In the genomic region with DNA sequence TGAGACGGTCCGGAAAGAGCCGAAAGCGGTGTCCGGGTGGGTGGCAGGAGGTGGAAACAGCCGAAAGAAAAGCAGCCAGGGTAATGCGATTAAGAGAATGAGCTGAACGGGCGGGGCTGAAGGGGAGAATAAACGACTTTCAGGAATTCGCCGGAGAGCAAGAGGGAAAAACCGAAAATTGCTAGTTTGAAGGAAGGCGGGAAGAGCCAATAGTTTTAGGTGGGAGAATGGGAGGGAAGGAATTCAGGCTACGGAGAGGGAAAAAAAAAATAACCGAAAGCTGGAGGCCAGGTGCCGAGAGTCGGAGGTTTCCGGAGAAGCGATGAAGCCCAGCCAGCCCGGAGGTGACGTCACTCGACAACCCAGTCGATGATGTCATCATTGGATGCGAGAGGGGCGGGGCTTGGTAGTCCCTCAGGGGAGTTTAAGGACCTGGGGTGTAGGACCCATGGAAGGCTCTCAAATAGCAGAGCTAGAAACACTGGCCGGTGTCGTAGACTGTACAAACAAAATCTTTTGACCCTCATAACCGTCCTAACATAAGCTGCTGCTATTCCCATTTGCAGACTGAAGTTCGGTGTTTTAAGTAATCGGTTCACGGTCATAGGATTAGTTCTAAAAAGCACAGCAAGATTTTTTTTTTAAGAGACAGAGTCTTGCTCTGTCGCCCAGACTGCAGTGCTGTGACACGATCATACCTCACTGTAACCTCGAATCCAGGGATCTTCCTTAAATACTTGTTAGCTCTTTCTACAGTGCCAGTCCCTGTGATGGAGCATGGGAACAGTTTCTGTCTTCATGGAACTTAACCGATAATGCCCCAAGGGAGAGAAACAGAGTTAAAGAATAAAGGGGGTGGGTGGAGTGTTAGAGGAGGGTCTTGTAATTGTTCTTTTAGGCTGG, we compare ENCODE assay signal across 8 cellular contexts. TPM values are rescaled to one million over a fixed set of nuclear protein-coding genes. Genes with fewer than 3 reads are reported as not detected.
DNase-seq lines count a peak whose midpoint lies in the region; ATAC-seq and TF ChIP-seq lines count a peak whose summit lies in the region.

A gene (minus strand): TSS at position 331 of the 903 bp plus-strand sequence. CDS start 1,192 bp downstream, outside the sequence.

- peaks cover 25% of the 10 kb centered on the region for H3K79me2 ChIP-seq in neural cell (replicated peaks; ENCODE audit: insufficient read depth, low read length)

- no peak for TF ChIP-seq CTCF in CD8-positive, alpha-beta T cell (IDR thresholded peaks at IDR 0.05)
- no peak for TF ChIP-seq CTCF in NB4 (IDR thresholded peaks at IDR 0.05; ENCODE audit: low read depth, low read length)
- TF ChIP-seq CTCF in foreskin fibroblast (IDR thresholded peaks at IDR 0.05; ENCODE audit: low read depth, low read length) = no peak
- TF ChIP-seq CTCF in neural cell (IDR thresholded peaks at IDR 0.05; ENCODE audit: poor library complexity, severe bottlenecking) = no peak
- TF ChIP-seq CTCF in stomach (IDR thresholded peaks at IDR 0.05) = peak in 1 of 7 experiments; percentile 6

- intact Hi-C loops in CD8-positive, alpha-beta T cell (cut with DNase I, micrococcal nuclease) = loop anchor here (1.0 to 10.0 kb wide), 17 partner anchors 12 to 1529 kb away; a partner anchor contains a TSS
- intact Hi-C loops in stomach (cut with DNase I; ENCODE audit: low total_unique reads) = no loop called here

- peaks cover 24% of the 10 kb centered on the region for H3K4me1 ChIP-seq in CD8-positive, alpha-beta T cell (ENCODE audit: insufficient read depth, low read length)
- peaks cover 10 to 30% (median 26%) of the 10 kb centered on the region in 4 donors for H3K4me1 ChIP-seq in stomach

- H3K27me3 ChIP-seq in CD8-positive, alpha-beta T cell (ENCODE audit: insufficient read depth, low read length) = no peaks in the 10 kb centered on the region
- no peaks in the 10 kb centered on the region for H3K27me3 ChIP-seq in neural cell (ENCODE audit: insufficient read depth, low read depth, low read length)
- H3K27me3 ChIP-seq in stomach = no peaks in the 10 kb centered on the region

- H3K9me3 ChIP-seq in CD8-positive, alpha-beta T cell (ENCODE audit: low read length) = no peaks in the 10 kb centered on the region
- no peaks in the 10 kb centered on the region for H3K9me3 ChIP-seq in neural cell (ENCODE audit: low read length)
- no peaks in the 10 kb centered on the region for H3K9me3 ChIP-seq in stomach

- no peaks in the 10 kb centered on the region for H4K20me1 ChIP-seq in neural cell (ENCODE audit: insufficient read depth)

- peak within 1 kb of the TSS; percentile 99 for H3K27ac Mint-ChIP-seq in CD8-positive, alpha-beta T cell

- H3K9me2 ChIP-seq in neural cell (ENCODE audit: insufficient read depth, low read length) = no peaks in the 10 kb centered on the region

- peak within 1 kb of the TSS; percentile 86 for H3K4me2 ChIP-seq in neural cell (ENCODE audit: low read length)

- TF ChIP-seq EP300 in neural cell (conservative IDR thresholded peaks at IDR 0.05; ENCODE audit: poor library complexity, severe bottlenecking) (peak; percentile 42), stomach (IDR thresholded peaks at IDR 0.05) (no peak)

- peaks cover 27% of the 10 kb centered on the region for H3K36me3 Mint-ChIP-seq in CD8-positive, alpha-beta T cell

- peak; percentile 51 for ATAC-seq in CD8-positive, alpha-beta T cell
- peak; percentile 30 for ATAC-seq in GM21619 (IDR thresholded peaks at IDR 0.05; ENCODE audit: unreplicated experiment)

- POLR2A ChIA-PET in CD8-positive, alpha-beta T cell (lab: Charles Lee) = interaction anchor here (0.6 to 2.2 kb wide), 31 partner anchors 8 to 513 kb away, joined by 3 to 18 read pairs (median 5); a partner anchor contains a TSS

- H3K27me3 Mint-ChIP-seq in CD8-positive, alpha-beta T cell (ENCODE audit: low read depth) = no peaks in the 10 kb centered on the region

- H3K4me3 Mint-ChIP-seq in CD8-positive, alpha-beta T cell = peak within 1 kb of the TSS; percentile 96

- peak; percentile 93 to 97 (median 94) for DNase-seq in CD8-positive, alpha-beta T cell
- DNase-seq in NB4 (ENCODE audit: low read depth) (peak; percentile 100), SK-MEL-5 (ENCODE audit: low read depth, low spot score) (peak; percentile 90), foreskin fibroblast (peak; percentile 88 to 96), stomach (peak; percentile 97)
- peak; percentile 78 to 89 (median 84) for DNase-seq in activated naive CD4-positive, alpha-beta T cell (lab: John Stamatoyannopoulos, UW)

- 4 to 6% (median 5%) methylated on average over 36 of the region's 36 CpGs for WGBS in stomach, 5 donors

- H3F3A ChIP-seq in neural cell (ENCODE audit: insufficient read depth, low read length, poor library complexity, severe bottlenecking) = peaks cover 6% of the 10 kb centered on the region

- TF ChIP-seq RAD21 in neural cell (conservative IDR thresholded peaks at IDR 0.05) = no peak

- H3K27ac ChIP-seq in CD8-positive, alpha-beta T cell (ENCODE audit: low read depth, low read length) = peak within 1 kb of the TSS; percentile 99
- H3K27ac ChIP-seq in neural cell (ENCODE audit: low read length) (peak within 1 kb of the TSS; percentile 100), stomach (peak within 1 kb of the TSS; percentile 97 to 100 (median 100))

- H2AFZ ChIP-seq in neural cell (ENCODE audit: low read depth, low read length) = peak within 1 kb of the TSS; percentile 51

- CTCF ChIA-PET in CD8-positive, alpha-beta T cell (lab: Charles Lee) = interaction anchor here (0.6 to 2.2 kb wide), 13 partner anchors 9 to 255 kb away, joined by 3 to 23 read pairs (median 4); no protein-coding TSS in a partner anchor

- peak within 1 kb of the TSS; percentile 100 for H3K9ac ChIP-seq in neural cell (ENCODE audit: low read length)

- no peaks in the 10 kb centered on the region for H3K9me3 Mint-ChIP-seq in CD8-positive, alpha-beta T cell

- no peaks in the 10 kb centered on the region for H3K36me3 ChIP-seq in CD8-positive, alpha-beta T cell (ENCODE audit: insufficient read depth, low read length)
- H3K36me3 ChIP-seq in neural cell (ENCODE audit: insufficient read depth, low read length) = no peaks in the 10 kb centered on the region
- no peaks in the 10 kb centered on the region for H3K36me3 ChIP-seq in stomach

- TF ChIP-seq POLR2A in NB4 (IDR thresholded peaks at IDR 0.05; ENCODE audit: extremely low read depth, insufficient read length) = no peak
- TF ChIP-seq POLR2A in stomach (IDR thresholded peaks at IDR 0.05) = peak in 1 of 4 donors; percentile 13

- peaks cover 27% of the 10 kb centered on the region for H3K4me1 Mint-ChIP-seq in CD8-positive, alpha-beta T cell (ENCODE audit: low read depth)

- H3K4me3 ChIP-seq in CD8-positive, alpha-beta T cell (ENCODE audit: low read depth, low read length) = peak within 1 kb of the TSS; percentile 94
- H3K4me3 ChIP-seq in NB4 (ENCODE audit: low read depth, low read length) (peak within 1 kb of the TSS; percentile 77), foreskin fibroblast (ENCODE audit: low read depth in 1 of 2, low read length in 2 of 2) (peak within 1 kb of the TSS; percentile 95 to 97), neural cell (ENCODE audit: low read length) (peak within 1 kb of the TSS; percentile 90), stomach (peak within 1 kb of the TSS; percentile 72 to 99 (median 84))

- in situ Hi-C loops in SK-MEL-5 (cut with HindIII; ENCODE audit: low pct_unique_long_range_greater_than_20kb, low sequenced_read_pairs) = no loop called here

TF ChIP-seq in neural cell, 6 proteins besides CTCF, POLR2A, EP300 and RAD21:
- peak; percentile 49 for TF ChIP-seq MXI1 (conservative IDR thresholded peaks at IDR 0.05; ENCODE audit: poor library complexity, severe bottlenecking)
- TF ChIP-seq POLR2AphosphoS5 (IDR thresholded peaks at IDR 0.05) = peak; percentile 78
- no peak for TF ChIP-seq TAF1 (IDR thresholded peaks at IDR 0.05; ENCODE audit: low read depth)
- TF ChIP-seq SMC3 (conservative IDR thresholded peaks at IDR 0.05; ENCODE audit: poor library complexity) = peak; percentile 38
- TF ChIP-seq, protein P1, sequence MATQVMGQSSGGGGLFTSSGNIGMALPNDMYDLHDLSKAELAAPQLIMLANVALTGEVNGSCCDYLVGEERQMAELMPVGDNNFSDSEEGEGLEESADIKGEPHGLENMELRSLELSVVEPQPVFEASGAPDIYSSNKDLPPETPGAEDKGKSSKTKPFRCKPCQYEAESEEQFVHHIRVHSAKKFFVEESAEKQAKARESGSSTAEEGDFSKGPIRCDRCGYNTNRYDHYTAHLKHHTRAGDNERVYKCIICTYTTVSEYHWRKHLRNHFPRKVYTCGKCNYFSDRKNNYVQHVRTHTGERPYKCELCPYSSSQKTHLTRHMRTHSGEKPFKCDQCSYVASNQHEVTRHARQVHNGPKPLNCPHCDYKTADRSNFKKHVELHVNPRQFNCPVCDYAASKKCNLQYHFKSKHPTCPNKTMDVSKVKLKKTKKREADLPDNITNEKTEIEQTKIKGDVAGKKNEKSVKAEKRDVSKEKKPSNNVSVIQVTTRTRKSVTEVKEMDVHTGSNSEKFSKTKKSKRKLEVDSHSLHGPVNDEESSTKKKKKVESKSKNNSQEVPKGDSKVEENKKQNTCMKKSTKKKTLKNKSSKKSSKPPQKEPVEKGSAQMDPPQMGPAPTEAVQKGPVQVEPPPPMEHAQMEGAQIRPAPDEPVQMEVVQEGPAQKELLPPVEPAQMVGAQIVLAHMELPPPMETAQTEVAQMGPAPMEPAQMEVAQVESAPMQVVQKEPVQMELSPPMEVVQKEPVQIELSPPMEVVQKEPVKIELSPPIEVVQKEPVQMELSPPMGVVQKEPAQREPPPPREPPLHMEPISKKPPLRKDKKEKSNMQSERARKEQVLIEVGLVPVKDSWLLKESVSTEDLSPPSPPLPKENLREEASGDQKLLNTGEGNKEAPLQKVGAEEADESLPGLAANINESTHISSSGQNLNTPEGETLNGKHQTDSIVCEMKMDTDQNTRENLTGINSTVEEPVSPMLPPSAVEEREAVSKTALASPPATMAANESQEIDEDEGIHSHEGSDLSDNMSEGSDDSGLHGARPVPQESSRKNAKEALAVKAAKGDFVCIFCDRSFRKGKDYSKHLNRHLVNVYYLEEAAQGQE (IDR thresholded peaks at IDR 0.05; ENCODE audit: borderline replicate concordance) = peak; percentile 85
- no peak for TF ChIP-seq EZH2 (IDR thresholded peaks at IDR 0.05; ENCODE audit: borderline replicate concordance, insufficient read depth, low read length, poor library complexity, severe bottlenecking)

RNA-seq across cellular contexts. Expression of the gene that starts here (rescaled TPM):
- 10 to 100 TPM; 30.0 to 33.0 TPM for total RNA-seq in CD8-positive, alpha-beta T cell
- 6.7 and 7.5 TPM in 2 replicates for total RNA-seq in SK-MEL-5 (2014; rRNA removed; shearing (Covaris generic))
- 22.9 and 36.3 TPM in 2 replicates for polyA plus RNA-seq in SK-MEL-5 (2015; cell fraction: cytosol; rRNA removed)
- 18.1 and 20.7 TPM in 2 replicates for polyA plus RNA-seq in SK-MEL-5 (2015; cell fraction: nucleus; rRNA removed)
- polyA plus RNA-seq in neural cell (5.1 and 5.4 TPM in 2 replicates), stomach (1 to 10 TPM; 4.7 to 8.5 (median 5.7) TPM)
- polyA minus RNA-seq in neural cell = 23.5 and 27.5 TPM in 2 replicates
- total RNA-seq in stomach = 10 to 100 TPM; 14.7 to 78.5 (median 38.8) TPM

Comparison
In these comparisons a context has a peak if more than half of its experiments do, and no peak if none do; other contexts are left out.
1. Peak in every context shown above with its lines: DNase-seq, ATAC-seq, H3K4me3 ChIP-seq and H3K27ac ChIP-seq.